Comparison of ENCODE assay signal across 21 cellular contexts in the genomic region with DNA sequence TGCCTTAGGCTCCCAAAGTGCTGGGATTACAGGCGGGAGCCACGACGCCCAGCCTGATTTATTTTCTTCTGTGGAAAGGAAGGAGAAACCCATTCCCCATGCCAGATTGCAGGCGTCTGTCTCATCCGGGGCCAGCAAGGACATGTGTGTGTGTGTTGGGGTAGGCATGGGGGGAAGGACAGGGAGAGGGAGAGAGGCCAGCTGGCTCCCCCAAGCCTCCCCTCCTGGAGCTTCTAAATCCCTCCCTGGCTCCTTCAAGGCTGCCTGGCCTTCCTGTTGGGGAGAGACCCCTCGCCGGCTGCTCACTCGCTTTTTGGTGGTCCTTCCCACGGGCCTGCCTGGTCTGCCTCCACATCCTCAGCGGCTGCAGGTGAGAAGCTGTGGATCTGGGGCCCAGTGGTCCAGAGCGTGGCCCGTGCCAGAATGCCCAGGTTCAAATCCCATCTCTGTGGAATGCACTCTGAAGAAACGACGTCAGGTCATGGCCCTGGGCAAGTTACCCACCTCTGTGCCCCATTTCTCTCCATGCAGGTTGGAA. TPM values are rescaled to one million over a fixed set of nuclear protein-coding genes. Genes with fewer than 3 reads are reported as not detected.
DNase-seq lines count a peak whose midpoint lies in the region; ATAC-seq and TF ChIP-seq lines count a peak whose summit lies in the region.
"Had no signal": no experiment of that assay in that cellular context is flagged by ENCODE, and none has a peak within 500 bp of the region (broad histone marks: within the 10 kb centered on the region; RNA-seq: fewer than 3 reads in every experiment).

No MANE protein-coding gene starts in this region.

- H3K9me3 ChIP-seq in WERI-Rb-1 (ENCODE audit: severe bottlenecking), result peaks cover 2% of the 10 kb centered on the region
- no peaks in the 10 kb centered on the region for H3K9me3 ChIP-seq in osteoblast (ENCODE audit: low read depth, low read length)
- H3K9me3 ChIP-seq: MG63, SJCRH30 had no signal

- H3K4me1 ChIP-seq in osteoblast (ENCODE audit: insufficient read depth, low read length), result peaks cover 5% of the 10 kb centered on the region

- no peaks in the 10 kb centered on the region for H3K36me3 ChIP-seq in WERI-Rb-1
- no peaks in the 10 kb centered on the region for H3K36me3 ChIP-seq in osteoblast (ENCODE audit: insufficient read depth, low read length)
- H3K36me3 ChIP-seq: MG63, SJCRH30 had no signal

- no peak for ATAC-seq in GM19467 (IDR thresholded peaks at IDR 0.05; ENCODE audit: unreplicated experiment)
- no peak for ATAC-seq in GM21526 (IDR thresholded peaks at IDR 0.05; ENCODE audit: low FRiP score, unreplicated experiment)
- ATAC-seq: Right ventricle myocardium inferior, SK-N-SH treated with all-trans-retinoic acid at 6 μM for 48 hours had no signal

- peaks cover 9% of the 10 kb centered on the region for H4K20me1 ChIP-seq in osteoblast (ENCODE audit: insufficient read depth, low read length)

- TF ChIP-seq CTCF in WERI-Rb-1 (IDR thresholded peaks at IDR 0.05; ENCODE audit: low read depth, low read length), result no peak
- TF ChIP-seq CTCF in osteoblast (IDR thresholded peaks at IDR 0.05; ENCODE audit: extremely low read depth, low read depth, low read length), result no peak

- no peak overlapping the region for H2AFZ ChIP-seq in osteoblast (ENCODE audit: low read length)
- H2AFZ ChIP-seq: PC-9 had no signal

- H3K27me3 ChIP-seq in WERI-Rb-1 (ENCODE audit: insufficient read depth, low read depth, severe bottlenecking), result peaks cover 34% of the 10 kb centered on the region
- no peaks in the 10 kb centered on the region for H3K27me3 ChIP-seq in osteoblast (ENCODE audit: insufficient read depth, low read length)
- H3K27me3 ChIP-seq: MG63, SJCRH30 had no signal

- DNase-seq in activated CD8-positive, alpha-beta memory T cell treated with anti-CD3 and anti-CD28 coated beads, Interleukin-2, amount 50 U/mL, for 48 hours, result peak; percentile 34
- no peak for DNase-seq in activated CD8-positive, alpha-beta memory T cell treated with anti-CD3 and anti-CD28 coated beads for 24 hours
- DNase-seq in WERI-Rb-1 (peak; percentile 43), osteoblast (ENCODE audit: insufficient read length, low spot score, missing footprints) (peak; percentile 77)
- DNase-seq: Calu3, DMS153, DND-41, KG1, MG63, NCI-H1105 treated with DMSO at 0.1 percent for 48 hours, NCI-H146, NCI-H2029, NCI-H446, NCI-H524 treated with DMSO at 0.1 percent for 48 hours, NCI-H774, PC-9, SJCRH30 had no signal

- no peak overlapping the region for H3K4me2 ChIP-seq in osteoblast (ENCODE audit: insufficient read depth, low read length)
- H3K4me2 ChIP-seq: PC-9 had no signal

- H3K4me3 ChIP-seq in WERI-Rb-1 (ENCODE audit: low read depth, low read length) (no peak overlapping the region), osteoblast (ENCODE audit: insufficient read depth, low read length) (no peak overlapping the region)
- H3K4me3 ChIP-seq: MG63, PC-9, SJCRH30 had no signal

- no peak overlapping the region for H3K27ac ChIP-seq in WERI-Rb-1
- no peak overlapping the region for H3K27ac ChIP-seq in osteoblast (ENCODE audit: low read depth, low read length)
- H3K27ac ChIP-seq: PC-9, SJCRH30 had no signal

- peaks cover 6% of the 10 kb centered on the region for H3K79me2 ChIP-seq in osteoblast (ENCODE audit: insufficient read depth, low read length)

RNA-seq across cellular contexts. Expression of a gene that starts 1.3 kb away (rescaled TPM):
- total RNA-seq in osteoblast, result 2.7 and 4.3 TPM in 2 replicates

RNA-seq across cellular contexts. Expression of a gene that starts 18.1 kb away (rescaled TPM):
- total RNA-seq in osteoblast, result 0.36 TPM in 1 of 2 replicates, not detected in the other

RNA-seq across cellular contexts. Expression of a gene that starts 31.5 kb away (rescaled TPM):
- 40.2 and 42.7 TPM in 2 replicates for total RNA-seq in osteoblast

RNA-seq across cellular contexts. Expression of a gene that starts 31.8 kb away (rescaled TPM):
- total RNA-seq in osteoblast, result 156 and 172 TPM in 2 replicates

RNA-seq across cellular contexts. Expression of a gene that starts 38.0 kb away (rescaled TPM):
- total RNA-seq in osteoblast, result 14.1 and 16.3 TPM in 2 replicates
